In the genomic region with DNA sequence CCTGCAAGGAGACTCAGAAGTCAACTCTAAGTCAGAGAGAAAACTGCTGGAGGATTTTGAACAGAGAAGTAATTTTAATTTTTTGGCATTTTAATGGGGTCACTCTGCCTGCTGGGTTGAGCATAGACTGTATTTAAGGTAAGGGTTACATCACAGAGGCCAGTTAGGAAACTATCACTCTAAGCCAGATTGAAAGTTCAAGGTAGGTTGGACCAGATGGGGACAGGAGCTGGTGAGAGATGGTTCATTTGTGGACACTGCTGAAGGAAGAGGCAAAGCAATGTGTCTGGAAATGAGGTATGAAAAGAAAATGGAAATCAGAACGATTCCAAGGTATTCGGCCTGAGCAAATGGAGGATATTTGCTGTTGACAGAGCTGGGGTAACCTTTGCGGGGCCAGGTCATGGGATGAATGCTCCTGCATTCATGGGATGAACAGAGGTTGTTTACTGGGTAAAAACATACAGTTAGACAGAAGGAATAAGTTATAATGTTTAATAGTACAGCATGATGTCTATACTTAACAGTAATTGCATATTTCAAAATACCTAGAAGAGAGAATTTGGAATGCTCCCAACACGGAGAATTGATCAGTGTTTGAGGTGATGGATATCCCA, we compare ENCODE assay signal across 2 cellular contexts.
TF ChIP-seq lines count a peak whose summit lies in the region.

No MANE protein-coding gene starts in this region.

TF ChIP-seq in GM23338, 12 proteins besides CTCF, POLR2A, EP300 and RAD21:
- no peak for TF ChIP-seq POLR2AphosphoS5 (IDR thresholded peaks at IDR 0.05; ENCODE audit: low read depth)

TF ChIP-seq in K562, 482 proteins besides CTCF, POLR2A, EP300 and RAD21:
- TF ChIP-seq, protein P1, sequence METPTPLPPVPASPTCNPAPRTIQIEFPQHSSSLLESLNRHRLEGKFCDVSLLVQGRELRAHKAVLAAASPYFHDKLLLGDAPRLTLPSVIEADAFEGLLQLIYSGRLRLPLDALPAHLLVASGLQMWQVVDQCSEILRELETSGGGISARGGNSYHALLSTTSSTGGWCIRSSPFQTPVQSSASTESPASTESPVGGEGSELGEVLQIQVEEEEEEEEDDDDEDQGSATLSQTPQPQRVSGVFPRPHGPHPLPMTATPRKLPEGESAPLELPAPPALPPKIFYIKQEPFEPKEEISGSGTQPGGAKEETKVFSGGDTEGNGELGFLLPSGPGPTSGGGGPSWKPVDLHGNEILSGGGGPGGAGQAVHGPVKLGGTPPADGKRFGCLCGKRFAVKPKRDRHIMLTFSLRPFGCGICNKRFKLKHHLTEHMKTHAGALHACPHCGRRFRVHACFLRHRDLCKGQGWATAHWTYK (CRISPR knock-in tag; IDR thresholded peaks at IDR 0.05) = no peak
- TF ChIP-seq NCOR1 (IDR thresholded peaks at IDR 0.05) (no peak), ZNF41 (CRISPR knock-in tag; conservative IDR thresholded peaks at IDR 0.05) (no peak), SIX5 (IDR thresholded peaks at IDR 0.05; ENCODE audit: borderline replicate concordance in 1 of 2, insufficient read depth in 1 of 2, low read depth in 1 of 2, low read length in 2 of 2) (no peak)
- TF ChIP-seq, protein P2, sequence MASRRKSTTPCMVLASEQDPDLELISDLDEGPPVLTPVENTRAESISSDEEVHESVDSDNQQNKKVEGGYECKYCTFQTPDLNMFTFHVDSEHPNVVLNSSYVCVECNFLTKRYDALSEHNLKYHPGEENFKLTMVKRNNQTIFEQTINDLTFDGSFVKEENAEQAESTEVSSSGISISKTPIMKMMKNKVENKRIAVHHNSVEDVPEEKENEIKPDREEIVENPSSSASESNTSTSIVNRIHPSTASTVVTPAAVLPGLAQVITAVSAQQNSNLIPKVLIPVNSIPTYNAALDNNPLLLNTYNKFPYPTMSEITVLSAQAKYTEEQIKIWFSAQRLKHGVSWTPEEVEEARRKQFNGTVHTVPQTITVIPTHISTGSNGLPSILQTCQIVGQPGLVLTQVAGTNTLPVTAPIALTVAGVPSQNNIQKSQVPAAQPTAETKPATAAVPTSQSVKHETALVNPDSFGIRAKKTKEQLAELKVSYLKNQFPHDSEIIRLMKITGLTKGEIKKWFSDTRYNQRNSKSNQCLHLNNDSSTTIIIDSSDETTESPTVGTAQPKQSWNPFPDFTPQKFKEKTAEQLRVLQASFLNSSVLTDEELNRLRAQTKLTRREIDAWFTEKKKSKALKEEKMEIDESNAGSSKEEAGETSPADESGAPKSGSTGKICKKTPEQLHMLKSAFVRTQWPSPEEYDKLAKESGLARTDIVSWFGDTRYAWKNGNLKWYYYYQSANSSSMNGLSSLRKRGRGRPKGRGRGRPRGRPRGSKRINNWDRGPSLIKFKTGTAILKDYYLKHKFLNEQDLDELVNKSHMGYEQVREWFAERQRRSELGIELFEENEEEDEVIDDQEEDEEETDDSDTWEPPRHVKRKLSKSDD (conservative IDR thresholded peaks at IDR 0.05; ENCODE audit: low read length) = no peak
TF ChIP-seq in K562: peak in this region for 0.
